Comparison of ENCODE assay signal across 8 cellular contexts in the genomic region with DNA sequence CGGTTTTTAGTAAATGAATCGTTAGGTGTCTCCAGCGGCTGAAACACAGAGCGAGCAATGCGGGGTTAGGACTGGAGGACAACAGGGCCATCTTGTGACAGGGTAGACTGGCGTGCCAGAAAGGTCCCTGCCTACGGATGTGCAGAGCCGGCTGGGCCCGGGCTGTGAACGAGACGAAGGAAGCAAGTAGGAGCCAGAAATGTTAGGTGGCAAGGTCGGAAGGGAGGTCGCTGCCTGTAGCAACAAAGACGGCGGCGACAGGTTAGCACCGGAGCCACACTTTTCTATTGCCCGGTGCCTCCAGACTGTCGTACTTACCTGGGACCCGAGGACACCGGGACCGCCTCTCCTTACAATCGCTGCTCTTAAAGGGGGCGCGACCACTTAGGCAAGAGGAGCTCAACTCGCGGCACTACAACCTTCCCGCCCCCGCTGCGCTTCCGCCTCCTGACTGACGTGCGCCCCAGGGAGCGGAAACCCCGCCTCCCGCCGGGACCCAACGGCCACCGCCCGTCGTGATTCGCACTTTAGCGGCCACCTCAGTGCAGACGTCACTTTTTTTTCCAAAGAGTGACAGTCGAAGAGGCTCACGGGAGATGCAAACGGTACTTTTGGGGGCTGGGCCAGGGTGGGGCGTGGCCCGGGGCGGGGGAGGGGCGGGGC. TPM values are rescaled to one million over a fixed set of nuclear protein-coding genes. Genes with fewer than 3 reads are reported as not detected.
A peak's percentile ranks its signal among the peaks of the same experiment; 100 is the strongest.
DNase-seq lines count a peak whose midpoint lies in the region; ATAC-seq and TF ChIP-seq lines count a peak whose summit lies in the region.

A gene with protein sequence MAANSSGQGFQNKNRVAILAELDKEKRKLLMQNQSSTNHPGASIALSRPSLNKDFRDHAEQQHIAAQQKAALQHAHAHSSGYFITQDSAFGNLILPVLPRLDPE (minus strand): TSS at position 449 of the 663 bp plus-strand sequence. CDS start 1,632 bp downstream, outside the sequence.

- peak within 1 kb of the TSS; percentile 82 to 91 for H3K27ac ChIP-seq in testis

- peaks cover 2% of the 10 kb centered on the region; the same call in 1 of the 2 replicates for H3K27me3 Mint-ChIP-seq in HFFc6 (ENCODE audit: insufficient read depth)
- no peaks in the 10 kb centered on the region for H3K27me3 Mint-ChIP-seq in activated naive CD4-positive, alpha-beta T cell treated with anti-CD3 and anti-CD28 coated beads, Interleukin-2, amount 10 ng/mL, durations not matched to agents 7 days and 5 days

- H3K4me3 ChIP-seq in GM08714 (ENCODE audit: low read length): peak within 1 kb of the TSS; percentile 65
- peak within 1 kb of the TSS; percentile 84 to 85 for H3K4me3 ChIP-seq in testis

- intact Hi-C loops in testis (cut with DNase I; ENCODE audit: low total_unique reads): no loop called here

- H3K4me1 ChIP-seq in testis: no peaks in the 10 kb centered on the region

- peak within 1 kb of the TSS; percentile 91 for H3K27ac Mint-ChIP-seq in HFFc6
- H3K27ac Mint-ChIP-seq in activated naive CD4-positive, alpha-beta T cell treated with anti-CD3 and anti-CD28 coated beads, Interleukin-2, amount 10 ng/mL, durations not matched to agents 7 days and 5 days: peak within 1 kb of the TSS; percentile 98

- no peaks in the 10 kb centered on the region for H3K9me3 Mint-ChIP-seq in HFFc6
- no peaks in the 10 kb centered on the region for H3K9me3 Mint-ChIP-seq in activated naive CD4-positive, alpha-beta T cell treated with anti-CD3 and anti-CD28 coated beads, Interleukin-2, amount 10 ng/mL, durations not matched to agents 7 days and 5 days

- no peaks in the 10 kb centered on the region for H3K9me3 ChIP-seq in testis

- H3K36me3 Mint-ChIP-seq in HFFc6 (ENCODE audit: low read depth): peaks cover 4% of the 10 kb centered on the region
- peaks cover 10% of the 10 kb centered on the region for H3K36me3 Mint-ChIP-seq in activated naive CD4-positive, alpha-beta T cell treated with anti-CD3 and anti-CD28 coated beads, Interleukin-2, amount 10 ng/mL, durations not matched to agents 7 days and 5 days

- CTCF ChIA-PET in activated naive CD4-positive, alpha-beta T cell treated with anti-CD3 and anti-CD28 coated beads, Interleukin-2, amount 10 ng/mL, durations not matched to agents 7 days and 5 days (lab: Charles Lee): interaction anchor here (0.6 to 2.6 kb wide), 11 partner anchors 10 to 277 kb away, joined by 3 to 13 read pairs (median 4); a partner anchor contains a TSS

- H3K4me1 Mint-ChIP-seq in HFFc6 (ENCODE audit: low read depth): peaks cover 25% of the 10 kb centered on the region
- peaks cover 27% of the 10 kb centered on the region for H3K4me1 Mint-ChIP-seq in activated naive CD4-positive, alpha-beta T cell treated with anti-CD3 and anti-CD28 coated beads, Interleukin-2, amount 10 ng/mL, durations not matched to agents 7 days and 5 days

- peak; percentile 96 for DNase-seq in HFFc6
- peak; percentile 99 for DNase-seq in NAMALWA (ENCODE audit: low spot score)
- DNase-seq in SK-N-DZ (ENCODE audit: low spot score): peak; percentile 98
- peak; percentile 99 for DNase-seq in activated naive CD4-positive, alpha-beta T cell treated with anti-CD3 and anti-CD28 coated beads, Interleukin-2, amount 10 ng/mL, durations not matched to agents 7 days and 5 days
- peak; percentile 71 for DNase-seq in glomerular endothelial cell (ENCODE audit: extremely low read depth, low read depth, low spot score)
- peak; percentile 86 for DNase-seq in omental fat pad (ENCODE audit: low spot score)
- DNase-seq in testis: peak; percentile 97

- no peaks in the 10 kb centered on the region for H3K27me3 ChIP-seq in testis

- WGBS in testis, 2 donors: 0 to 1% methylated on average over 33 to 50 of the region's 51 CpGs

- peak; percentile 31; the same call in 1 of the 2 replicates for TF ChIP-seq CTCF in HFFc6 (IDR thresholded peaks at IDR 0.05)
- TF ChIP-seq CTCF in omental fat pad (IDR thresholded peaks at IDR 0.05): no peak
- no peak for TF ChIP-seq CTCF in testis (IDR thresholded peaks at IDR 0.05)

- peak; percentile 98 for ATAC-seq in omental fat pad (ENCODE audit: low FRiP score)

- no peaks in the 10 kb centered on the region for H3K36me3 ChIP-seq in testis (ENCODE audit: low read depth, missing control alignments)

- H3K4me3 Mint-ChIP-seq in HFFc6: peak within 1 kb of the TSS; percentile 99
- H3K4me3 Mint-ChIP-seq in activated naive CD4-positive, alpha-beta T cell treated with anti-CD3 and anti-CD28 coated beads, Interleukin-2, amount 10 ng/mL, durations not matched to agents 7 days and 5 days: peak within 1 kb of the TSS; percentile 84

- TF ChIP-seq POLR2A in testis (IDR thresholded peaks at IDR 0.05): peak; percentile 52

RNA-seq across cellular contexts. Expression of the gene that starts here (rescaled TPM):
- total RNA-seq in HFFc6 (2021; fragmentation: NEBNext Ultra II Directional; extraction: Animal tissue kit (Norgen Biotek cat#: 25700)): 10 to 100 TPM; 23.6 to 26.8 (median 25.0) TPM
- 36.2 and 42.6 TPM in 2 replicates for polyA plus RNA-seq in SK-N-DZ (2014; cell fraction: cytosol; rRNA removed)
- polyA plus RNA-seq in SK-N-DZ (2014; cell fraction: nucleus; rRNA removed): 25.2 and 39.7 TPM in 2 replicates
- total RNA-seq in glomerular endothelial cell: 20.0 and 22.3 TPM in 2 replicates
- 10 to 100 TPM; 11.2 to 16.1 (median 13.6) TPM for total RNA-seq in omental fat pad
- 10 to 100 TPM; 18.5 to 21.7 TPM for total RNA-seq in testis
- 16.1 TPM for polyA plus RNA-seq in testis (ENCODE audit: insufficient read depth, low read depth, low replicate concordance)

Comparison
In these comparisons a context has a peak if more than half of its experiments do, and no peak if none do; other contexts are left out.
1. Peak in every context shown above with its lines: DNase-seq, ATAC-seq, H3K4me3 ChIP-seq and H3K27ac ChIP-seq.